ENCODE assay signal across 8 cellular contexts in the genomic region with DNA sequence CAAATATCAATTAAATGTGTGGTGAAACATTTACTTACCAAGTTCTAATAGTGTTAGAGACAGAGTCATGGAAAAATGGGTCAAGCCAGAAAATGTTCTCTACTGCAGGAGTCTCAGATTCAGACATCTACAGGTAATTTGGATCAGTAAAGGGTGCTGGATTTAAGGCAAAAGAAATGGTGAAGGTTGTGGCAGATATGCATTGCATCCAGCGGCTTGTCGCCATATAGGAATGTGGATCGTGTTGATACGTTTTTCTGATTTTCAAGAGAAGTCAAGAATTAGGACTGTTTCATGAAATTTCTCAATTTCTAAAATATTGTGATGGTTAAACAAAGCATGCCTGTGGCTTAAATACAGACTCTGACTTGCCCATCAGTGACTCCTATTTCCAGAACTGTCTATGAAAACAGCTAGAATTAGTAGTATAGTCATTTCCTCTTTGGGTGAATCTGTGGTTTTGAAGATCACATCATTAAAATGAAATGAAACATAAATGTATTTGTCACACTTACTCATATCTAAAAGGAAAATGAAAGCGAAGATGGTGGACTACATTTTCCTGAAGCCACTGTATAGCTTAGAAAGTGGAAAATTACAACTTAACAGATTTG.
DNase-seq lines count a peak whose midpoint lies in the region; ATAC-seq and TF ChIP-seq lines count a peak whose summit lies in the region.
"Had no signal": no experiment of that assay in that cellular context is flagged by ENCODE, and none has a peak within 500 bp of the region (broad histone marks: within the 10 kb centered on the region; RNA-seq: fewer than 3 reads in every experiment).

No MANE protein-coding gene starts in this region.

- no peak for TF ChIP-seq POLR2A in gastroesophageal sphincter (IDR thresholded peaks at IDR 0.05)

- H3K4me1 ChIP-seq in RWPE2 (ENCODE audit: insufficient read depth, poor library complexity, severe bottlenecking) = peaks cover 56% of the 10 kb centered on the region
- no peaks in the 10 kb centered on the region for H3K4me1 ChIP-seq in gastroesophageal sphincter

- peak overlapping the region; percentile 90 for H3K27ac Mint-ChIP-seq in osteocyte (ENCODE audit: unreplicated experiment)
- H3K27ac Mint-ChIP-seq: nephron had no signal

- H3K27me3 ChIP-seq in RWPE2 (ENCODE audit: insufficient read depth, poor library complexity, severe bottlenecking) (no peaks in the 10 kb centered on the region), gastroesophageal sphincter (no peaks in the 10 kb centered on the region)

- H3K4me3 ChIP-seq in RWPE2 (ENCODE audit: severe bottlenecking) (no peak overlapping the region), gastroesophageal sphincter (no peak overlapping the region)

- TF ChIP-seq CTCF in RWPE2 (IDR thresholded peaks at IDR 0.05; ENCODE audit: poor library complexity, severe bottlenecking) (no peak), osteocyte (IDR thresholded peaks at IDR 0.05) (no peak), gastroesophageal sphincter (IDR thresholded peaks at IDR 0.05) (no peak)

- H3K27ac ChIP-seq in RWPE2 (ENCODE audit: poor library complexity, severe bottlenecking) = peak overlapping the region; percentile 99
- H3K27ac ChIP-seq in gastroesophageal sphincter = no peak overlapping the region

- WGBS in gastroesophageal sphincter (ENCODE audit: low coverage in 1 of 2), 2 donors = 64 to 75% methylated on average over 5 of the region's 5 CpGs

- DNase-seq in RWPE2 (ENCODE audit: low spot score) (no peak), osteocyte (ENCODE audit: extremely low spot score, unreplicated experiment) (no peak), NCI-H1417 (lab: John Stamatoyannopoulos, UW) (no peak), iPS-NIHi7 (ENCODE audit: extremely low spot score) (no peak)

- H3K36me3 Mint-ChIP-seq in osteocyte (ENCODE audit: unreplicated experiment) = no peaks in the 10 kb centered on the region

- ATAC-seq in GM19043 (IDR thresholded peaks at IDR 0.05; ENCODE audit: low read depth, unreplicated experiment) (peak; percentile 94), HG02938 (IDR thresholded peaks at IDR 0.05; ENCODE audit: unreplicated experiment) (peak; percentile 99), RWPE2 (ENCODE audit: low read depth) (peak; percentile 89), gastroesophageal sphincter (no peak)

- peaks cover 46% of the 10 kb centered on the region for H3K4me1 Mint-ChIP-seq in osteocyte (ENCODE audit: unreplicated experiment)
- H3K4me1 Mint-ChIP-seq: nephron had no signal

- H3K36me3 ChIP-seq in RWPE2 (ENCODE audit: low read depth) (no peaks in the 10 kb centered on the region; the same call in 1 of the 2 replicates), gastroesophageal sphincter (no peaks in the 10 kb centered on the region)

- no peak for TF ChIP-seq EP300 in gastroesophageal sphincter (IDR thresholded peaks at IDR 0.05)

- no peaks in the 10 kb centered on the region for H3K9me3 ChIP-seq in RWPE2 (ENCODE audit: severe bottlenecking)
- H3K9me3 ChIP-seq in gastroesophageal sphincter = no peaks in the 10 kb centered on the region

- no peaks in the 10 kb centered on the region for H3K9me3 Mint-ChIP-seq in osteocyte (ENCODE audit: unreplicated experiment)
- H3K9me3 Mint-ChIP-seq: nephron had no signal

- no peaks in the 10 kb centered on the region for H3K27me3 Mint-ChIP-seq in osteocyte (ENCODE audit: unreplicated experiment)

- peak overlapping the region; percentile 51 for H3K4me3 Mint-ChIP-seq in osteocyte (ENCODE audit: unreplicated experiment)
- H3K4me3 Mint-ChIP-seq: nephron had no signal
